In genomic region chr2:168152902-168153301, GRCh38 we compare ENCODE assay signal across 20 cellular contexts.
DNase-seq lines count a peak whose midpoint lies in the region; ATAC-seq lines count a peak whose summit lies in the region.
"Had no signal": no experiment of that assay in that cellular context is flagged by ENCODE, and none has a peak within 500 bp of the region (broad histone marks: within the 10 kb centered on the region; RNA-seq: fewer than 3 reads in every experiment).

No MANE protein-coding gene starts in this region.

- no peak for ATAC-seq in GM18520 (IDR thresholded peaks at IDR 0.05; ENCODE audit: unreplicated experiment)
- no peak for ATAC-seq in GM21786 (IDR thresholded peaks at IDR 0.05; ENCODE audit: unreplicated experiment)

- DNase-seq in NCI-H2171 treated with DMSO at 0.1 percent for 48 hours (lab: John Stamatoyannopoulos, UW) = peak; percentile 31
- DNase-seq in NCI-H2171 (lab: John Stamatoyannopoulos, UW) = no peak
- DNase-seq in NCI-H526 treated with DMSO at 0.1 percent for 48 hours (lab: John Stamatoyannopoulos, UW) = peak; percentile 53
- DNase-seq in myocyte (ENCODE audit: low read depth) = peak; percentile 26
- DNase-seq in NCI-H748 treated with DMSO at 0.1 percent for 48 hours (lab: John Stamatoyannopoulos, UW) = no peak
- DNase-seq: ACHN; BE2C; CD4-positive, CD25-positive, alpha-beta regulatory T cell; GOT3; NCI-H1048; NCI-H1417; NCI-H1694; NCI-H2029 treated with DMSO at 0.1 percent for 48 hours; NCI-H226; NCI-H510A; NCI-H774; SIG-M5; SK-N-SH had no signal

Comparison
In these comparisons a context has a peak if more than half of its experiments do, and no peak if none do; other contexts are left out.
1. DNase-seq: peak in NCI-H2171 treated with DMSO at 0.1 percent for 48 hours (single experiment), NCI-H526 treated with DMSO at 0.1 percent for 48 hours (single experiment) and myocyte (single experiment); none in NCI-H2171 (single experiment) and NCI-H748 treated with DMSO at 0.1 percent for 48 hours (single experiment).